In the genomic region with DNA sequence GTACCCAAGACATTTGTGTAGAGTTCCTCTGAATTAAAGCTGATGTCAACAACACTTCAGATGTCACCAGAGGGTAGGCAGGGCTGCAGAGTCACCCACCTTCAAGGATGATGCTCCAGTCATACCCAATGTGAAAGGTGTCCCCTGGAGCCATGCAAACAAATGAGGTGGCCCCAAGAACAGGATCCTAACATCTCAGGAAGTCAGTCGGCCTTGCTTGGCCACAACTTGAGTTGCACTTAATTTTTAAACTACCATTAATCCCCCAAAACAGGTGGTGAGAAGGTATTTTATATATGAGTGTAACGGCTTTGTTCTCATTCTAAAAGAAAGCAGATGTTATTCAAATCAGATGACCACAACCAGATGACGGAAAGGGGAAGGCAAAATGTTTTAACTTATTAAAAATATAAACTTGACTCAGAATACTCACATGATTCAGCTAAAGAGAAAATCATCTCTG, we compare ENCODE assay signal across 1 cellular context.
TF ChIP-seq lines count a peak whose summit lies in the region.

No MANE protein-coding gene starts in this region.

TF ChIP-seq in GM12878, 131 proteins besides CTCF, POLR2A, EP300 and RAD21 (continued from another document):
- TF ChIP-seq, protein P1, sequence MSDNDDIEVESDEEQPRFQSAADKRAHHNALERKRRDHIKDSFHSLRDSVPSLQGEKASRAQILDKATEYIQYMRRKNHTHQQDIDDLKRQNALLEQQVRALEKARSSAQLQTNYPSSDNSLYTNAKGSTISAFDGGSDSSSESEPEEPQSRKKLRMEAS (IDR thresholded peaks at IDR 0.05; ENCODE audit: low read depth, low read length), result no peak
- TF ChIP-seq, protein P2, sequence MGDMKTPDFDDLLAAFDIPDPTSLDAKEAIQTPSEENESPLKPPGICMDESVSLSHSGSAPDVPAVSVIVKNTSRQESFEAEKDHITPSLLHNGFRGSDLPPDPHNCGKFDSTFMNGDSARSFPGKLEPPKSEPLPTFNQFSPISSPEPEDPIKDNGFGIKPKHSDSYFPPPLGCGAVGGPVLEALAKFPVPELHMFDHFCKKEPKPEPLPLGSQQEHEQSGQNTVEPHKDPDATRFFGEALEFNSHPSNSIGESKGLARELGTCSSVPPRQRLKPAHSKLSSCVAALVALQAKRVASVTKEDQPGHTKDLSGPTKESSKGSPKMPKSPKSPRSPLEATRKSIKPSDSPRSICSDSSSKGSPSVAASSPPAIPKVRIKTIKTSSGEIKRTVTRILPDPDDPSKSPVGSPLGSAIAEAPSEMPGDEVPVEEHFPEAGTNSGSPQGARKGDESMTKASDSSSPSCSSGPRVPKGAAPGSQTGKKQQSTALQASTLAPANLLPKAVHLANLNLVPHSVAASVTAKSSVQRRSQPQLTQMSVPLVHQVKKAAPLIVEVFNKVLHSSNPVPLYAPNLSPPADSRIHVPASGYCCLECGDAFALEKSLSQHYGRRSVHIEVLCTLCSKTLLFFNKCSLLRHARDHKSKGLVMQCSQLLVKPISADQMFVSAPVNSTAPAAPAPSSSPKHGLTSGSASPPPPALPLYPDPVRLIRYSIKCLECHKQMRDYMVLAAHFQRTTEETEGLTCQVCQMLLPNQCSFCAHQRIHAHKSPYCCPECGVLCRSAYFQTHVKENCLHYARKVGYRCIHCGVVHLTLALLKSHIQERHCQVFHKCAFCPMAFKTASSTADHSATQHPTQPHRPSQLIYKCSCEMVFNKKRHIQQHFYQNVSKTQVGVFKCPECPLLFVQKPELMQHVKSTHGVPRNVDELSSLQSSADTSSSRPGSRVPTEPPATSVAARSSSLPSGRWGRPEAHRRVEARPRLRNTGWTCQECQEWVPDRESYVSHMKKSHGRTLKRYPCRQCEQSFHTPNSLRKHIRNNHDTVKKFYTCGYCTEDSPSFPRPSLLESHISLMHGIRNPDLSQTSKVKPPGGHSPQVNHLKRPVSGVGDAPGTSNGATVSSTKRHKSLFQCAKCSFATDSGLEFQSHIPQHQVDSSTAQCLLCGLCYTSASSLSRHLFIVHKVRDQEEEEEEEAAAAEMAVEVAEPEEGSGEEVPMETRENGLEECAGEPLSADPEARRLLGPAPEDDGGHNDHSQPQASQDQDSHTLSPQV (IDR thresholded peaks at IDR 0.05), result peak; percentile 80
- TF ChIP-seq, protein P3, sequence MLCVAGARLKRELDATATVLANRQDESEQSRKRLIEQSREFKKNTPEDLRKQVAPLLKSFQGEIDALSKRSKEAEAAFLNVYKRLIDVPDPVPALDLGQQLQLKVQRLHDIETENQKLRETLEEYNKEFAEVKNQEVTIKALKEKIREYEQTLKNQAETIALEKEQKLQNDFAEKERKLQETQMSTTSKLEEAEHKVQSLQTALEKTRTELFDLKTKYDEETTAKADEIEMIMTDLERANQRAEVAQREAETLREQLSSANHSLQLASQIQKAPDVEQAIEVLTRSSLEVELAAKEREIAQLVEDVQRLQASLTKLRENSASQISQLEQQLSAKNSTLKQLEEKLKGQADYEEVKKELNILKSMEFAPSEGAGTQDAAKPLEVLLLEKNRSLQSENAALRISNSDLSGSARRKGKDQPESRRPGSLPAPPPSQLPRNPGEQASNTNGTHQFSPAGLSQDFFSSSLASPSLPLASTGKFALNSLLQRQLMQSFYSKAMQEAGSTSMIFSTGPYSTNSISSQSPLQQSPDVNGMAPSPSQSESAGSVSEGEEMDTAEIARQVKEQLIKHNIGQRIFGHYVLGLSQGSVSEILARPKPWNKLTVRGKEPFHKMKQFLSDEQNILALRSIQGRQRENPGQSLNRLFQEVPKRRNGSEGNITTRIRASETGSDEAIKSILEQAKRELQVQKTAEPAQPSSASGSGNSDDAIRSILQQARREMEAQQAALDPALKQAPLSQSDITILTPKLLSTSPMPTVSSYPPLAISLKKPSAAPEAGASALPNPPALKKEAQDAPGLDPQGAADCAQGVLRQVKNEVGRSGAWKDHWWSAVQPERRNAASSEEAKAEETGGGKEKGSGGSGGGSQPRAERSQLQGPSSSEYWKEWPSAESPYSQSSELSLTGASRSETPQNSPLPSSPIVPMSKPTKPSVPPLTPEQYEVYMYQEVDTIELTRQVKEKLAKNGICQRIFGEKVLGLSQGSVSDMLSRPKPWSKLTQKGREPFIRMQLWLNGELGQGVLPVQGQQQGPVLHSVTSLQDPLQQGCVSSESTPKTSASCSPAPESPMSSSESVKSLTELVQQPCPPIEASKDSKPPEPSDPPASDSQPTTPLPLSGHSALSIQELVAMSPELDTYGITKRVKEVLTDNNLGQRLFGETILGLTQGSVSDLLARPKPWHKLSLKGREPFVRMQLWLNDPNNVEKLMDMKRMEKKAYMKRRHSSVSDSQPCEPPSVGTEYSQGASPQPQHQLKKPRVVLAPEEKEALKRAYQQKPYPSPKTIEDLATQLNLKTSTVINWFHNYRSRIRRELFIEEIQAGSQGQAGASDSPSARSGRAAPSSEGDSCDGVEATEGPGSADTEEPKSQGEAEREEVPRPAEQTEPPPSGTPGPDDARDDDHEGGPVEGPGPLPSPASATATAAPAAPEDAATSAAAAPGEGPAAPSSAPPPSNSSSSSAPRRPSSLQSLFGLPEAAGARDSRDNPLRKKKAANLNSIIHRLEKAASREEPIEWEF (IDR thresholded peaks at IDR 0.05; ENCODE audit: insufficient replicate concordance, low read depth, low read length), result no peak
- TF ChIP-seq SMC3 (IDR thresholded peaks at IDR 0.05; ENCODE audit: borderline replicate concordance, low read length) (no peak), RUNX3 (IDR thresholded peaks at IDR 0.05; ENCODE audit: low read length) (peak; percentile 97), E2F4 (IDR thresholded peaks at IDR 0.05; ENCODE audit: low read depth, low read length) (no peak), FOS (IDR thresholded peaks at IDR 0.05; ENCODE audit: borderline replicate concordance, extremely low read depth, insufficient read length) (no peak), RELA (IDR thresholded peaks at IDR 0.05; ENCODE audit: borderline replicate concordance, partially characterized antibody) (no peak), CBX3 (IDR thresholded peaks at IDR 0.05; ENCODE audit: borderline replicate concordance, low read depth) (no peak)
